10 cellular contexts compared by ENCODE assay signal in the genomic region with DNA sequence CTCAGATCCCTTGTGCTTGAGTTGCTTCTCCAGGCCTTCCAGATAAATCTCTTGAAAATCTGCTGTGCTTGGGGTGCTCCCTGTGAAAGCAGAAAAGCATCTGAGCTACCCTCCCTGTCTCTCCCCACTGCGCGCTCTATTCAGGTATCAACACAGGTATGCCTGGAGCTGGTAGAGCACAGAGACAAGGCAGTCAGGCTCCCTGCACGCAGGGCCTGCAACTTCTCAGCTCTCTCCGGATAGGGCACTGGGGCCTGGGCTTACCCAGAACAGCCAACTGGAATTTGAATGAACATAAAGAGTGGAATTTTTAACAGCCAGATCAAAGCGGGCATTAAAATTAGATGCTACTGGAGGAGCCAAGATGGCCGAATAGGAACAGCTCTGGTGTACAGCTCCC.
DNase-seq lines count a peak whose midpoint lies in the region; ATAC-seq and TF ChIP-seq lines count a peak whose summit lies in the region.
"Had no signal": no experiment of that assay in that cellular context is flagged by ENCODE, and none has a peak within 500 bp of the region (broad histone marks: within the 10 kb centered on the region; RNA-seq: fewer than 3 reads in every experiment).

No MANE protein-coding gene starts in this region.

- no peaks in the 10 kb centered on the region for H3K36me3 ChIP-seq in suprapubic skin

- DNase-seq in activated naive CD4-positive, alpha-beta T cell treated with anti-CD3 and anti-CD28 coated beads, Interleukin-2, amount 10 ng/mL, durations not matched to agents 7 days and 5 days: no peak
- DNase-seq in activated naive CD4-positive, alpha-beta T cell treated with Interleukin-2 at 50 U/mL for 16 hours: no peak
- DNase-seq in left colon (peak in 1 of 2 donors; percentile 20), suprapubic skin (ENCODE audit: low spot score in 2 of 2) (peak; percentile 35 to 61), GM19240 (ENCODE audit: insufficient read length, low spot score) (no peak), COR-L47 (lab: John Stamatoyannopoulos, UW) (no peak)
- DNase-seq: activated T-cell treated with anti-CD3 and anti-CD28 coated beads for 4 hours had no signal

- peak overlapping the region; percentile 73 for H3K4me3 Mint-ChIP-seq in activated naive CD4-positive, alpha-beta T cell treated with anti-CD3 and anti-CD28 coated beads, Interleukin-2, amount 10 ng/mL, durations not matched to agents 7 days and 5 days
- H3K4me3 Mint-ChIP-seq in brain: peak overlapping the region in 4 of 5 experiments; percentile 7 to 82 (median 60)

- H3K4me3 ChIP-seq in suprapubic skin: peak overlapping the region; percentile 36

- TF ChIP-seq POLR2A in suprapubic skin (IDR thresholded peaks at IDR 0.05): no peak

- TF ChIP-seq EP300 in suprapubic skin (IDR thresholded peaks at IDR 0.05): no peak

- TF ChIP-seq CTCF in brain (conservative IDR thresholded peaks at IDR 0.05) (no peak), suprapubic skin (IDR thresholded peaks at IDR 0.05) (no peak)

- ATAC-seq in left colon (peak; percentile 42), HG03460 (IDR thresholded peaks at IDR 0.05; ENCODE audit: unreplicated experiment) (no peak)
- ATAC-seq: left lobe of liver had no signal

- no peaks in the 10 kb centered on the region for H3K27me3 Mint-ChIP-seq in activated naive CD4-positive, alpha-beta T cell treated with anti-CD3 and anti-CD28 coated beads, Interleukin-2, amount 10 ng/mL, durations not matched to agents 7 days and 5 days
- H3K27me3 Mint-ChIP-seq in brain: no peaks in the 10 kb centered on the region

- no peak overlapping the region for H3K27ac ChIP-seq in suprapubic skin

- CTCF ChIA-PET in activated naive CD4-positive, alpha-beta T cell treated with anti-CD3 and anti-CD28 coated beads, Interleukin-2, amount 10 ng/mL, durations not matched to agents 7 days and 5 days (lab: Charles Lee): no interaction called here

- WGBS in suprapubic skin: 40% methylated on average over 6 of the region's 6 CpGs

- no peaks in the 10 kb centered on the region for H3K36me3 Mint-ChIP-seq in activated naive CD4-positive, alpha-beta T cell treated with anti-CD3 and anti-CD28 coated beads, Interleukin-2, amount 10 ng/mL, durations not matched to agents 7 days and 5 days
- H3K36me3 Mint-ChIP-seq in brain: no peaks in the 10 kb centered on the region

- intact Hi-C loops in left colon (cut with DNase I, micrococcal nuclease): no loop called here

- peaks cover 12% of the 10 kb centered on the region for H3K4me1 Mint-ChIP-seq in activated naive CD4-positive, alpha-beta T cell treated with anti-CD3 and anti-CD28 coated beads, Interleukin-2, amount 10 ng/mL, durations not matched to agents 7 days and 5 days
- peaks cover 17% of the 10 kb centered on the region for H3K4me1 Mint-ChIP-seq in brain

- no peak overlapping the region for H3K27ac Mint-ChIP-seq in activated naive CD4-positive, alpha-beta T cell treated with anti-CD3 and anti-CD28 coated beads, Interleukin-2, amount 10 ng/mL, durations not matched to agents 7 days and 5 days
- H3K27ac Mint-ChIP-seq in brain: peak overlapping the region in 3 of 5 experiments; percentile 21 to 91 (median 83)

- no peaks in the 10 kb centered on the region for H3K9me3 Mint-ChIP-seq in activated naive CD4-positive, alpha-beta T cell treated with anti-CD3 and anti-CD28 coated beads, Interleukin-2, amount 10 ng/mL, durations not matched to agents 7 days and 5 days
- H3K9me3 Mint-ChIP-seq in brain: peaks cover 0 to 6% (median 3%) of the 10 kb centered on the region in 5 experiments

- no peaks in the 10 kb centered on the region for H3K9me3 ChIP-seq in suprapubic skin

- no peaks in the 10 kb centered on the region for H3K27me3 ChIP-seq in suprapubic skin

- no peaks in the 10 kb centered on the region for H3K4me1 ChIP-seq in suprapubic skin

Comparison
In these comparisons a context has a peak if more than half of its experiments do, and no peak if none do; other contexts are left out.
1. DNase-seq: peak in suprapubic skin (2 of 2); none in activated naive CD4-positive, alpha-beta T cell treated with anti-CD3 and anti-CD28 coated beads, Interleukin-2, amount 10 ng/mL, durations not matched to agents 7 days and 5 days (single experiment), activated naive CD4-positive, alpha-beta T cell treated with Interleukin-2 at 50 U/mL for 16 hours (single experiment), GM19240 (single experiment) and COR-L47 (single experiment).